ENCODE assay signal across 3 cellular contexts in the genomic region with DNA sequence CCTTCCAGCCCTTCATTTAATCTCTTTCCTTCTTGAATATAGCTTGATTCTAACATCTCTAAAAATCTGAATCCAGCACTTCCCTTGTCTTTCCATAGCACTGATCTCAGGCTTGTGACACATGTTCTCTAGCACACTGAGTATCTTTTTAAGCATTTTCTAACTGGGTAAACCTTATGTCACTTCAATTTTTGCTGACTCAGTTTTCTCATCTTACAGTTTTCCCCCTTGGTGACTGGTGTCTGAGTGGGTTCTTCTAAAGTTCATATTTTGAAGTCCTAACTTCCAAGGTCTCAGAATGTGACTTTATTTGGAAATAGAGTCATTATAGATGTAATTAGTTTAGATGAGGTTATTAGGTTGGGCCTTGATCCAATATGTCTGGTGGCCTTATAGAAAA.
TF ChIP-seq lines count a peak whose summit lies in the region.

No MANE protein-coding gene starts in this region.

TF ChIP-seq in A549, 52 proteins besides CTCF, POLR2A, EP300 and RAD21:
- TF ChIP-seq EHMT2 (IDR thresholded peaks at IDR 0.05; ENCODE audit: low read depth) (no peak), MAFK (IDR thresholded peaks at IDR 0.05; ENCODE audit: partially characterized antibody) (peak; percentile 97)

TF ChIP-seq in IMR-90, 13 proteins besides CTCF, POLR2A, EP300 and RAD21:
- TF ChIP-seq MAFK (IDR thresholded peaks at IDR 0.05; ENCODE audit: low read depth, low read length) (peak; percentile 96), CEBPB (IDR thresholded peaks at IDR 0.05; ENCODE audit: low read depth, low read length) (no peak), CHD1 (IDR thresholded peaks at IDR 0.05; ENCODE audit: low read depth, low read length) (no peak)
- TF ChIP-seq, protein P1, sequence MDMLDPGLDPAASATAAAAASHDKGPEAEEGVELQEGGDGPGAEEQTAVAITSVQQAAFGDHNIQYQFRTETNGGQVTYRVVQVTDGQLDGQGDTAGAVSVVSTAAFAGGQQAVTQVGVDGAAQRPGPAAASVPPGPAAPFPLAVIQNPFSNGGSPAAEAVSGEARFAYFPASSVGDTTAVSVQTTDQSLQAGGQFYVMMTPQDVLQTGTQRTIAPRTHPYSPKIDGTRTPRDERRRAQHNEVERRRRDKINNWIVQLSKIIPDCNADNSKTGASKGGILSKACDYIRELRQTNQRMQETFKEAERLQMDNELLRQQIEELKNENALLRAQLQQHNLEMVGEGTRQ (IDR thresholded peaks at IDR 0.05; ENCODE audit: low read depth, low read length), result no peak

TF ChIP-seq in K562, 482 proteins besides CTCF, POLR2A, EP300 and RAD21:
- TF ChIP-seq ADNP (tag; IDR thresholded peaks at IDR 0.05), result no peak
- TF ChIP-seq MAFG (tag; conservative IDR thresholded peaks at IDR 0.05), result peak; percentile 53
- TF ChIP-seq TOE1 (IDR thresholded peaks at IDR 0.05; ENCODE audit: borderline replicate concordance), result no peak
- TF ChIP-seq TOE1 (CRISPR knock-in tag; IDR thresholded peaks at IDR 0.05; ENCODE audit: borderline replicate concordance, low read depth), result no peak
- TF ChIP-seq, protein P2, sequence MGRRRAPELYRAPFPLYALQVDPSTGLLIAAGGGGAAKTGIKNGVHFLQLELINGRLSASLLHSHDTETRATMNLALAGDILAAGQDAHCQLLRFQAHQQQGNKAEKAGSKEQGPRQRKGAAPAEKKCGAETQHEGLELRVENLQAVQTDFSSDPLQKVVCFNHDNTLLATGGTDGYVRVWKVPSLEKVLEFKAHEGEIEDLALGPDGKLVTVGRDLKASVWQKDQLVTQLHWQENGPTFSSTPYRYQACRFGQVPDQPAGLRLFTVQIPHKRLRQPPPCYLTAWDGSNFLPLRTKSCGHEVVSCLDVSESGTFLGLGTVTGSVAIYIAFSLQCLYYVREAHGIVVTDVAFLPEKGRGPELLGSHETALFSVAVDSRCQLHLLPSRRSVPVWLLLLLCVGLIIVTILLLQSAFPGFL (CRISPR knock-in tag; IDR thresholded peaks at IDR 0.05), result no peak
- peak; percentile 78 for TF ChIP-seq MAFK (IDR thresholded peaks at IDR 0.05; ENCODE audit: low read length)
- TF ChIP-seq PPARD (CRISPR knock-in tag; IDR thresholded peaks at IDR 0.05), result no peak
- no peak for TF ChIP-seq ZNF583 (CRISPR knock-in tag; IDR thresholded peaks at IDR 0.05)
- peak; percentile 68 for TF ChIP-seq MAFF (IDR thresholded peaks at IDR 0.05; ENCODE audit: low read length)
- TF ChIP-seq, protein P3, sequence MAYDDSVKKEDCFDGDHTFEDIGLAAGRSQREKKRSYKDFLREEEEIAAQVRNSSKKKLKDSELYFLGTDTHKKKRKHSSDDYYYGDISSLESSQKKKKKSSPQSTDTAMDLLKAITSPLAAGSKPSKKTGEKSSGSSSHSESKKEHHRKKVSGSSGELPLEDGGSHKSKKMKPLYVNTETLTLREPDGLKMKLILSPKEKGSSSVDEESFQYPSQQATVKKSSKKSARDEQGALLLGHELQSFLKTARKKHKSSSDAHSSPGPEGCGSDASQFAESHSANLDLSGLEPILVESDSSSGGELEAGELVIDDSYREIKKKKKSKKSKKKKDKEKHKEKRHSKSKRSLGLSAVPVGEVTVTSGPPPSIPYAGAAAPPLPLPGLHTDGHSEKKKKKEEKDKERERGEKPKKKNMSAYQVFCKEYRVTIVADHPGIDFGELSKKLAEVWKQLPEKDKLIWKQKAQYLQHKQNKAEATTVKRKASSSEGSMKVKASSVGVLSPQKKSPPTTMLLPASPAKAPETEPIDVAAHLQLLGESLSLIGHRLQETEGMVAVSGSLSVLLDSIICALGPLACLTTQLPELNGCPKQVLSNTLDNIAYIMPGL (CRISPR knock-in tag; IDR thresholded peaks at IDR 0.05), result no peak
- TF ChIP-seq, protein P4, sequence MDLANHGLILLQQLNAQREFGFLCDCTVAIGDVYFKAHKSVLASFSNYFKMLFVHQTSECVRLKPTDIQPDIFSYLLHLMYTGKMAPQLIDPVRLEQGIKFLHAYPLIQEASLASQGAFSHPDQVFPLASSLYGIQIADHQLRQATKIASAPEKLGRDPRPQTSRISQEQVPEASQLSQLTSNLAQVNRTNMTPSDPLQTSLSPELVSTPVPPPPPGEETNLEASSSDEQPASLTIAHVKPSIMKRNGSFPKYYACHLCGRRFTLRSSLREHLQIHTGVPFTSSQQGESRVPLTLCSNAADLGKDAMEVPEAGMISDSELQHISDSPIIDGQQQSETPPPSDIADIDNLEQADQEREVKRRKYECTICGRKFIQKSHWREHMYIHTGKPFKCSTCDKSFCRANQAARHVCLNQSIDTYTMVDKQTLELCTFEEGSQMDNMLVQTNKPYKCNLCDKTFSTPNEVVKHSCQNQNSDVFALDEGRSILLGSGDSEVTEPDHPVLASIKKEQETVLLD (IDR thresholded peaks at IDR 0.05), result no peak
- TF ChIP-seq MYNN (IDR thresholded peaks at IDR 0.05), result no peak
- no peak for TF ChIP-seq MYNN (CRISPR knock-in tag; IDR thresholded peaks at IDR 0.05)
- no peak for TF ChIP-seq NFE2 (IDR thresholded peaks at IDR 0.05; ENCODE audit: low read depth)
- TF ChIP-seq FOXJ3 (CRISPR knock-in tag; IDR thresholded peaks at IDR 0.05), result no peak
- TF ChIP-seq ZNF316 (IDR thresholded peaks at IDR 0.05), result peak; percentile 60
- TF ChIP-seq FOXM1 (IDR thresholded peaks at IDR 0.05; ENCODE audit: low read depth), result no peak
- TF ChIP-seq FOXM1 (CRISPR knock-in tag; IDR thresholded peaks at IDR 0.05; ENCODE audit: low read depth), result no peak
- TF ChIP-seq FUS (optimal IDR thresholded peaks at IDR 0.05; ENCODE audit: low read depth, low read length), result no peak
- TF ChIP-seq, protein P5, sequence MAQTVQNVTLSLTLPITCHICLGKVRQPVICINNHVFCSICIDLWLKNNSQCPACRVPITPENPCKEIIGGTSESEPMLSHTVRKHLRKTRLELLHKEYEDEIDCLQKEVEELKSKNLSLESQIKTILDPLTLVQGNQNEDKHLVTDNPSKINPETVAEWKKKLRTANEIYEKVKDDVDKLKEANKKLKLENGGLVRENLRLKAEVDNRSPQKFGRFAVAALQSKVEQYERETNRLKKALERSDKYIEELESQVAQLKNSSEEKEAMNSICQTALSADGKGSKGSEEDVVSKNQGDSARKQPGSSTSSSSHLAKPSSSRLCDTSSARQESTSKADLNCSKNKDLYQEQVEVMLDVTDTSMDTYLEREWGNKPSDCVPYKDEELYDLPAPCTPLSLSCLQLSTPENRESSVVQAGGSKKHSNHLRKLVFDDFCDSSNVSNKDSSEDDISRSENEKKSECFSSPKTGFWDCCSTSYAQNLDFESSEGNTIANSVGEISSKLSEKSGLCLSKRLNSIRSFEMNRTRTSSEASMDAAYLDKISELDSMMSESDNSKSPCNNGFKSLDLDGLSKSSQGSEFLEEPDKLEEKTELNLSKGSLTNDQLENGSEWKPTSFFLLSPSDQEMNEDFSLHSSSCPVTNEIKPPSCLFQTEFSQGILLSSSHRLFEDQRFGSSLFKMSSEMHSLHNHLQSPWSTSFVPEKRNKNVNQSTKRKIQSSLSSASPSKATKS (CRISPR knock-in tag; IDR thresholded peaks at IDR 0.05), result no peak
- peak; percentile 34; the same call in 1 of the 2 replicates for TF ChIP-seq C11orf30 (IDR thresholded peaks at IDR 0.05; ENCODE audit: low read depth)
- TF ChIP-seq ILF3 (IDR thresholded peaks at IDR 0.05; ENCODE audit: borderline replicate concordance), result no peak
- no peak for TF ChIP-seq BHLHE40 (IDR thresholded peaks at IDR 0.05; ENCODE audit: low read length)
